In the genomic region with DNA sequence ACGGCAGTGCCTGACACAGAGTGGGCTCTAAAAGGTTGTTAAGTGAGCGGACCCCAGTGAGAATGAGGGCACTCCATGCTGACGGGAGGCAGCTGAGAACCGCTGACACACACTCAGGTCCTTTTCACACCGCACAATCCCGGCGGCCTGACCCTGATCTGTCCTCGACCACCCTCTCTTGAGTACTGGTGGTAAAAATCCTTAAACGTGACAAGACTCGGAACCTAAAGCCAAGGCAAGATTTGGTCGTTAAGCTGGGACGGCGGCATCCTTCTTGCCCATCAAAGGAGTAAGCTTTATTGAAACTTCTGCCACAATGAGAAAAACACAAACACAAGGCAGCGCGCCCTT, we compare ENCODE assay signal across 8 cellular contexts. TPM values are rescaled to one million over a fixed set of nuclear protein-coding genes. Genes with fewer than 3 reads are reported as not detected.
DNase-seq lines count a peak whose midpoint lies in the region; ATAC-seq and TF ChIP-seq lines count a peak whose summit lies in the region.

No MANE protein-coding gene starts in this region.

- H3K4me1 ChIP-seq in esophagus muscularis mucosa = peaks cover 5 to 37% (median 30%) of the 10 kb centered on the region in 4 donors

- H3K36me3 ChIP-seq in SU-DHL-6 (ENCODE audit: low read length) (peaks cover 30% of the 10 kb centered on the region), esophagus muscularis mucosa (peaks cover 0 to 35% (median 21%) of the 10 kb centered on the region in 4 donors)

- no peaks in the 10 kb centered on the region for H3K9me2 ChIP-seq in SU-DHL-6 (replicated peaks; ENCODE audit: insufficient read depth, low read length)

- intact Hi-C loops in esophagus muscularis mucosa (cut with DNase I) (no loop called here), natural killer cell (cut with micrococcal nuclease) (loop anchor here (10.0 kb wide), 1 partner anchor 1230 kb away; a partner anchor contains a TSS), posterior vena cava (cut with DNase I) (no loop called here)

- H3K9ac ChIP-seq in SU-DHL-6 (ENCODE audit: low read length) = peak overlapping the region; percentile 96

- peaks cover 4% of the 10 kb centered on the region for H4K20me1 ChIP-seq in SU-DHL-6 (ENCODE audit: low read depth, low read length)

- H3K36me3 Mint-ChIP-seq in natural killer cell = no peaks in the 10 kb centered on the region

- no peaks in the 10 kb centered on the region for H3F3A ChIP-seq in SU-DHL-6 (ENCODE audit: insufficient read depth)

- peak overlapping the region; percentile 85 to 91 for H3K27ac Mint-ChIP-seq in natural killer cell

- TF ChIP-seq CTCF in SU-DHL-6 (IDR thresholded peaks at IDR 0.05; ENCODE audit: insufficient read depth, low read length, poor library complexity, severe bottlenecking) (no peak), esophagus muscularis mucosa (IDR thresholded peaks at IDR 0.05) (no peak), natural killer cell (IDR thresholded peaks at IDR 0.05) (no peak)

- H3K4me3 ChIP-seq in SU-DHL-6 (ENCODE audit: insufficient read depth, low read length, poor library complexity, severe bottlenecking) (peak overlapping the region; percentile 94), esophagus muscularis mucosa (peak overlapping the region; percentile 89 to 95 (median 92))

- H3K27me3 ChIP-seq in SU-DHL-6 (ENCODE audit: low read length) = no peaks in the 10 kb centered on the region
- H3K27me3 ChIP-seq in esophagus muscularis mucosa = no peaks in the 10 kb centered on the region

- H3K9me3 ChIP-seq in SU-DHL-6 (ENCODE audit: insufficient read depth, low read length) (no peaks in the 10 kb centered on the region), esophagus muscularis mucosa (no peaks in the 10 kb centered on the region)

- in situ Hi-C loops in ACHN (cut with HindIII; ENCODE audit: low pct_ligation_motif_present, low pct_unique_long_range_greater_than_20kb, low sequenced_read_pairs) = no loop called here

- peak overlapping the region; percentile 93 for H3K4me2 ChIP-seq in SU-DHL-6 (ENCODE audit: low read depth, low read length, poor library complexity, severe bottlenecking)

- H3K27ac ChIP-seq in SU-DHL-6 (ENCODE audit: low read depth, low read length) (peak overlapping the region; percentile 38), esophagus muscularis mucosa (replicated peaks in 1 of 4) (peak overlapping the region; percentile 80 to 84 (median 82))

- TF ChIP-seq POLR2A in esophagus muscularis mucosa (IDR thresholded peaks at IDR 0.05; ENCODE audit: low read depth) = no peak

- DNase-seq in ACHN = peak; percentile 12
- DNase-seq in esophagus muscularis mucosa (ENCODE audit: extremely low spot score) = no peak
- DNase-seq in natural killer cell = no peak
- no peak for DNase-seq in middle frontal gyrus (ENCODE audit: extremely low spot score, low spot score)
- DNase-seq in posterior vena cava (ENCODE audit: low spot score) = no peak

- H2AFZ ChIP-seq in SU-DHL-6 (ENCODE audit: low read depth, low read length, severe bottlenecking) = peak overlapping the region; percentile 80

- H3K79me2 ChIP-seq in SU-DHL-6 (ENCODE audit: insufficient read depth, low read length) = peaks cover 46% of the 10 kb centered on the region

- WGBS in esophagus muscularis mucosa = under 1% methylated on average over 13 of the region's 15 CpGs

- H3K4me1 Mint-ChIP-seq in natural killer cell = peaks cover 29 to 37% of the 10 kb centered on the region in 2 donors

- no peak for TF ChIP-seq EP300 in esophagus muscularis mucosa (IDR thresholded peaks at IDR 0.05)

- H3K9me3 Mint-ChIP-seq in natural killer cell = no peaks in the 10 kb centered on the region

- ATAC-seq in GM18498 (IDR thresholded peaks at IDR 0.05; ENCODE audit: unreplicated experiment) (peak; percentile 15), HG03095 (IDR thresholded peaks at IDR 0.05; ENCODE audit: unreplicated experiment) (peak; percentile 4), natural killer cell (peak; percentile 2 to 11 (median 8))

- peak overlapping the region; percentile 97 for H3K4me3 Mint-ChIP-seq in natural killer cell

- no peaks in the 10 kb centered on the region for H3K27me3 Mint-ChIP-seq in natural killer cell (ENCODE audit: low read depth in 2 of 2)

RNA-seq across cellular contexts. Expression of a gene that starts 0.6 kb away (rescaled TPM):
- total RNA-seq in esophagus muscularis mucosa (10 to 100 TPM; 29.0 to 39.5 (median 31.3) TPM), natural killer cell (10 to 100 TPM; 60.2 to 63.9 (median 62.0) TPM), posterior vena cava (10 to 100 TPM; 41.8 to 44.0 TPM)
